Comparison of ENCODE assay signal across 8 cellular contexts in the genomic region with DNA sequence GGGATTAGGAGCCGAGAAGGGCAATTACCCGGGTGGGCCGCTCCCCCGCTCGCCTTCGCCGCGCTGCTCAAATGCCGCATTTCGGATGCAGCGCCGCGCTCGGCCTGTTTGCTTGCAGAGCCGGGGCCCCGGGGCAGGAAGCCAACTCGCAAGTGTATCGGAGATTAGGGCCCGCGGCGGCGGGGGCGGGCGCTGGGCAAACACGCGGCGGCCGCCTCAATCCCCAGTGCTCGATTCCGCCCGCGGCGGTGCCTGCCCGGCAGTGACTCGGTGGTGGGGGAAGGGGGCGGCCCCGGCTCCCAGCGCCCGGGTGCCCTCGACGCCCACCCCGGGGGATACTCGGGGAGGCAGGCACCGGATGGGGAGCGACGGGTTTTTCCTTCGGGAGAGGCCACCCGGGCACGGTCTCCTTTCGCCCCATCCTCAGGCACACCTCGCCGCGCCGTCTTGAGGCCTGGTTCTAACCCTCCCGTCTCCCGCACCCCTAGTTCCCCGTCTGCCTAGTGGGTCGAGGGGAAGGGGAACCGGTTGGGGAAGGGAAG. TPM values are rescaled to one million over a fixed set of nuclear protein-coding genes. Genes with fewer than 3 reads are reported as not detected.
DNase-seq lines count a peak whose midpoint lies in the region; ATAC-seq and TF ChIP-seq lines count a peak whose summit lies in the region.

No MANE protein-coding gene starts in this region.

- H3K36me3 ChIP-seq in adrenal gland (replicated peaks in 1 of 2), result no peaks in the 10 kb centered on the region
- H3K36me3 ChIP-seq in left ventricle myocardium inferior, result no peaks in the 10 kb centered on the region

- H3K4me1 ChIP-seq in adrenal gland (replicated peaks in 1 of 2) (peaks cover 17 to 18% of the 10 kb centered on the region in 2 donors), left ventricle myocardium inferior (peaks cover 29% of the 10 kb centered on the region)

- no peaks in the 10 kb centered on the region for H3K9me3 ChIP-seq in CD4-positive, alpha-beta T cell (ENCODE audit: control insufficient read depth, low read length)
- H3K9me3 ChIP-seq in adrenal gland (replicated peaks in 1 of 3), result no peaks in the 10 kb centered on the region
- H3K9me3 ChIP-seq in left ventricle myocardium inferior (replicated peaks), result no peaks in the 10 kb centered on the region

- peak overlapping the region in 2 of 4 donors; percentile 1 to 61 for H3K4me3 ChIP-seq in adrenal gland
- peak overlapping the region; percentile 72 for H3K4me3 ChIP-seq in left ventricle myocardium inferior

- POLR2A ChIA-PET in CD4-positive, alpha-beta T cell (lab: Charles Lee), result interaction anchor here (1.1 to 2.5 kb wide), 4 partner anchors 37 to 283 kb away, joined by 3 to 13 read pairs (median 8); partner anchors contain the start of genes CCT7, PRADC1 and SMYD5

- H3K4me3 Mint-ChIP-seq in CD4-positive, alpha-beta T cell, result peak overlapping the region; percentile 92

- H3K36me3 Mint-ChIP-seq in CD4-positive, alpha-beta T cell (ENCODE audit: low read depth), result no peaks in the 10 kb centered on the region

- no peak for TF ChIP-seq CTCF in CD4-positive, alpha-beta T cell (IDR thresholded peaks at IDR 0.05)
- TF ChIP-seq CTCF in adrenal gland (IDR thresholded peaks at IDR 0.05) (no peak), left ventricle myocardium inferior (IDR thresholded peaks at IDR 0.05; ENCODE audit: borderline replicate concordance) (peak; percentile 14)

- peaks cover 45% of the 10 kb centered on the region for H3K27me3 Mint-ChIP-seq in CD4-positive, alpha-beta T cell

- TF ChIP-seq POLR2A in adrenal gland (IDR thresholded peaks at IDR 0.05), result no peak

- peaks cover 15% of the 10 kb centered on the region for H3K4me1 Mint-ChIP-seq in CD4-positive, alpha-beta T cell (ENCODE audit: low read depth)

- peak; percentile 51 for ATAC-seq in CD4-positive, alpha-beta T cell (ENCODE audit: poor library complexity)
- ATAC-seq in HG03025 (IDR thresholded peaks at IDR 0.05; ENCODE audit: low FRiP score, unreplicated experiment) (peak; percentile 34), GM21390 (IDR thresholded peaks at IDR 0.05; ENCODE audit: unreplicated experiment) (no peak)

- CTCF ChIA-PET in CD4-positive, alpha-beta T cell (lab: Charles Lee), result interaction anchor here (1.3 kb wide), 1 partner anchor 37 kb away, joined by 3 read pairs; no protein-coding TSS in a partner anchor

- H3K27ac Mint-ChIP-seq in CD4-positive, alpha-beta T cell, result no peak overlapping the region

- peaks cover 43% of the 10 kb centered on the region for H3K27me3 ChIP-seq in CD4-positive, alpha-beta T cell (ENCODE audit: control insufficient read depth, insufficient read depth, low read length)
- H3K27me3 ChIP-seq in adrenal gland (peaks cover 3% of the 10 kb centered on the region), left ventricle myocardium inferior (ENCODE audit: low read depth) (peaks cover 34% of the 10 kb centered on the region)

- intact Hi-C loops in CD4-positive, alpha-beta T cell (cut with DNase I, micrococcal nuclease), result loop anchor here (2.0 to 5.0 kb wide), 7 partner anchors 37 to 405 kb away; partner anchors contain the start of genes SFXN5 (in 2 of the 2) and EXOC6B (in 1 of the 2)
- intact Hi-C loops in adrenal gland (cut with DNase I) (loop anchor here (5.0 to 10.0 kb wide), 2 partner anchors 181 to 183 kb away; no protein-coding TSS in a partner anchor), left ventricle myocardium inferior (cut with micrococcal nuclease) (no loop called here), posterior vena cava (cut with DNase I) (no loop called here)

- peak; percentile 51 to 76 (median 65) for DNase-seq in CD4-positive, alpha-beta T cell
- DNase-seq in T-helper 2 cell (peak; percentile 39 to 81 (median 51)), adrenal gland (peak; percentile 75 to 93 (median 87)), left ventricle myocardium inferior (peak; percentile 88), posterior vena cava (ENCODE audit: low spot score) (peak; percentile 93), ureter (ENCODE audit: low spot score) (peak; percentile 74)

- 0 to 1% (median 1%) methylated on average over 15 to 59 of the region's 59 CpGs for WGBS in adrenal gland, 4 donors

- H3K9me3 Mint-ChIP-seq in CD4-positive, alpha-beta T cell, result no peaks in the 10 kb centered on the region

- H3K27ac ChIP-seq in CD4-positive, alpha-beta T cell (ENCODE audit: low read depth, low read length), result no peak overlapping the region
- H3K27ac ChIP-seq in adrenal gland (no peak overlapping the region), left ventricle myocardium inferior (replicated peaks) (peak overlapping the region; percentile 90)

RNA-seq across cellular contexts. Expression of gene NOTO, which starts 26.6 kb away (rescaled TPM):
- total RNA-seq in CD4-positive, alpha-beta T cell, result not detected
- total RNA-seq in adrenal gland (not detected), left ventricle myocardium inferior (not detected), posterior vena cava (not detected), ureter (not detected)
- polyA plus RNA-seq in adrenal gland, result under 1 TPM; 0.03 to 0.08 (median 0.05) TPM

RNA-seq across cellular contexts. Expression of gene SMYD5, which starts 38.3 kb away (rescaled TPM):
- total RNA-seq in CD4-positive, alpha-beta T cell, result 10 to 100 TPM; 39.1 to 46.7 TPM
- total RNA-seq in adrenal gland (10 to 100 TPM in 7 of 8 donors, 1 to 10 TPM in 1; 8.7 to 35.0 (median 27.8) TPM), left ventricle myocardium inferior (18.2 TPM), posterior vena cava (10 to 100 TPM; 17.1 to 20.8 TPM), ureter (36.3 TPM)
- polyA plus RNA-seq in adrenal gland, result 10 to 100 TPM; 25.7 to 45.4 (median 34.7) TPM

RNA-seq across cellular contexts. Expression of gene PRADC1, which starts 57.3 kb away (rescaled TPM):
- total RNA-seq in CD4-positive, alpha-beta T cell, result 1 to 10 TPM; 2.9 to 3.0 TPM
- total RNA-seq in adrenal gland, result 10 to 100 TPM; 24.4 to 76.3 (median 33.3) TPM
- 10 to 100 TPM; 37.9 to 65.8 (median 63.2) TPM for polyA plus RNA-seq in adrenal gland
- total RNA-seq in left ventricle myocardium inferior, result 97.4 TPM
- total RNA-seq in posterior vena cava, result 10 to 100 TPM; 16.8 to 23.5 TPM
- 19.1 TPM for total RNA-seq in ureter

RNA-seq across cellular contexts. Expression of gene CCT7, which starts 58.4 kb away (rescaled TPM):
- 10 to 100 TPM; 86.9 to 96.9 TPM for total RNA-seq in CD4-positive, alpha-beta T cell
- total RNA-seq in adrenal gland (100 to 1,000 TPM; 203 to 581 (median 294) TPM), left ventricle myocardium inferior (197 TPM), posterior vena cava (100 to 1,000 TPM; 190 to 234 TPM), ureter (237 TPM)
- polyA plus RNA-seq in adrenal gland, result 100 to 1,000 TPM; 120 to 424 (median 246) TPM

Comparison
In these comparisons a context has a peak if more than half of its experiments do, and no peak if none do; other contexts are left out.
1. intact Hi-C loops: an anchor here in CD4-positive, alpha-beta T cell (2.0 to 5.0 kb wide) and adrenal gland (5.0 to 10.0 kb wide); none called in left ventricle myocardium inferior and posterior vena cava.